In the genomic region with DNA sequence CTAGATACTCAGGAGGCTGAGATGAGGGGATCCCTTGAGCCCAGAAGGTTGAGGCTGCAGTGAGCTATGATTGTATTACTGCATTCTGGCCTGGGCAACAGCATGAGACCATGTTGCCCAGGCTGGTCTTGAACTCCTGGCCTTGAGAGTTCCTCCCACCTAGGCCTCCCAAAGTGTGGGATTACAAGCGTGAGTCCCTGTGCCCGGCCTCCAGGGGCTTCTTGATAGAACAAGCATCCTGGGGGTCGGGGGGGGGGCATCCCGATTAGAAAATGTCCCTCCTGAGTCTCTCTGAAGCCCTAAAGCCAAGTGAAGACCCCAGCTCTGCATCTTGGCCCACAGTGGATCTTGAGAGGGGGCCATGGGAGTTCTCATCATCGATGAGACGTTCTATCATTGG, we compare ENCODE assay signal across 16 cellular contexts. TPM values are rescaled to one million over a fixed set of nuclear protein-coding genes. Genes with fewer than 3 reads are reported as not detected.
A peak's percentile ranks its signal among the peaks of the same experiment; 100 is the strongest.
DNase-seq lines count a peak whose midpoint lies in the region; ATAC-seq, FAIRE-seq and TF ChIP-seq lines count a peak whose summit lies in the region.
"Had no signal": no experiment of that assay in that cellular context is flagged by ENCODE, and none has a peak within 500 bp of the region (broad histone marks: within the 10 kb centered on the region; RNA-seq: fewer than 3 reads in every experiment).

No MANE protein-coding gene starts in this region.

- no peaks in the 10 kb centered on the region for H3K36me3 ChIP-seq in Panc1 (ENCODE audit: control insufficient read depth, insufficient read depth, low read length)
- H3K36me3 ChIP-seq in kidney (ENCODE audit: control insufficient read depth in 1 of 2, insufficient read depth in 2 of 2, low read length in 2 of 2), result no peaks in the 10 kb centered on the region
- H3K36me3 ChIP-seq: BE2C had no signal

- H3K27ac ChIP-seq in Panc1 (ENCODE audit: low read length) (peak overlapping the region; percentile 70), kidney (ENCODE audit: low read depth in 2 of 2, low read length in 2 of 2) (no peak overlapping the region), substantia nigra (ENCODE audit: low read depth, low read length, poor library complexity, severe bottlenecking) (peak overlapping the region; percentile 46)
- H3K27ac ChIP-seq: HL-60 had no signal

- CTCF ChIA-PET in Panc1 (lab: Charles Lee), result interaction anchor here (0.5 to 1.0 kb wide), 5 partner anchors 14 to 786 kb away, joined by 3 to 4 read pairs (median 4); no protein-coding TSS in a partner anchor

- ATAC-seq in Panc1, result no peak
- ATAC-seq in GM18519 (IDR thresholded peaks at IDR 0.05; ENCODE audit: low FRiP score, unreplicated experiment), result no peak

- intact Hi-C loops in Panc1 (cut with micrococcal nuclease; ENCODE audit: unreplicated experiment) (no loop called here), kidney (cut with DNase I) (no loop called here)

- TF ChIP-seq CTCF in GM13976 (IDR thresholded peaks at IDR 0.05; ENCODE audit: borderline replicate concordance, control extremely low read depth, extremely low read depth, insufficient read depth, missing control alignments) (no peak), Panc1 (IDR thresholded peaks at IDR 0.05) (no peak), kidney (IDR thresholded peaks at IDR 0.05; ENCODE audit: borderline replicate concordance, extremely low read depth, insufficient read depth) (no peak)

- FAIRE-seq in kidney (lab: Jason Lieb, UNC), result no peak
- FAIRE-seq: A549, D721Med, G401.6, H54 had no signal

- no peaks in the 10 kb centered on the region for H3K27me3 ChIP-seq in Panc1 (ENCODE audit: control insufficient read depth, insufficient read depth, low read length)
- H3K27me3 ChIP-seq: BE2C had no signal

- BruUV-seq in Panc1 (replicated peaks; lab: Mats Ljungman, UMichigan), result no TSS peak

- H3K9me3 ChIP-seq in Panc1 (ENCODE audit: control insufficient read depth, insufficient read depth, low read depth, low read length), result no peaks in the 10 kb centered on the region
- H3K9me3 ChIP-seq in kidney (ENCODE audit: control insufficient read depth in 1 of 2, low read length in 2 of 2), result no peaks in the 10 kb centered on the region
- H3K9me3 ChIP-seq: A549, BE2C had no signal

- POLR2A ChIA-PET in Panc1 (lab: Charles Lee), result no interaction called here

- no peak overlapping the region for H3K4me3 ChIP-seq in Panc1 (ENCODE audit: low read depth in 2 of 2, low read length in 2 of 2)
- H3K4me3 ChIP-seq in kidney (ENCODE audit: low read length in 2 of 2), result no peak overlapping the region
- H3K4me3 ChIP-seq: A549 had no signal

- no peak overlapping the region for H3K9ac ChIP-seq in kidney (ENCODE audit: low read length in 2 of 2)

- in situ Hi-C loops in GM13976 (cut with MboI; ENCODE audit: low sequenced_read_pairs, unreplicated experiment), result loop anchor here (25.0 kb wide), 2 partner anchors 426 to 651 kb away; partner anchors contain the start of genes ATG16L1 and NEU2
- in situ Hi-C loops in Panc1 (cut with HindIII; ENCODE audit: low pct_unique_long_range_greater_than_20kb, low sequenced_read_pairs), result no loop called here

- peak; percentile 12 for DNase-seq in GM13976 (ENCODE audit: low spot score)
- DNase-seq in Panc1 (ENCODE audit: low read depth, low spot score), result no peak
- peak; percentile 53 for DNase-seq in kidney
- no peak for DNase-seq in substantia nigra (lab: John Stamatoyannopoulos, UW)
- no peak for DNase-seq in T-helper 9 cell
- no peak for DNase-seq in stimulated activated CD4-positive, alpha-beta T cell treated with anti-CD3 and anti-CD28 coated beads, Interleukin-4, amount 100 ng/mL, for 4 hours
- DNase-seq: DMS153, DMS79 treated with DMSO at 0.1 percent for 48 hours had no signal

- H3K4me1 ChIP-seq in Panc1 (ENCODE audit: control insufficient read depth, insufficient read depth, low read length), result peaks cover 28% of the 10 kb centered on the region
- H3K4me1 ChIP-seq in kidney (ENCODE audit: control insufficient read depth in 1 of 2, insufficient read depth in 1 of 2, low read depth in 1 of 2, low read length in 2 of 2), result no peaks in the 10 kb centered on the region
- H3K4me1 ChIP-seq: BE2C had no signal

RNA-seq across cellular contexts. Expression of gene EFHD1, which starts 22.3 kb away (rescaled TPM):
- total RNA-seq in Panc1 (2021; ENCODE audit: unreplicated experiment) (73.5 TPM), kidney (129 TPM)
- 66.4 TPM for polyA plus RNA-seq in Panc1 (2012; ENCODE audit: insufficient read length)
- polyA plus RNA-seq in kidney (ENCODE audit: insufficient read depth, low read depth, low replicate concordance), result 280 TPM
- polyA plus RNA-seq: CD14-positive monocyte had no signal

Comparison
In these comparisons a context has a peak if more than half of its experiments do, and no peak if none do; other contexts are left out.
1. DNase-seq: peak in GM13976 (single experiment) and kidney (single experiment); none in Panc1 (single experiment), substantia nigra (0 of 49), T-helper 9 cell (single experiment) and stimulated activated CD4-positive, alpha-beta T cell treated with anti-CD3 and anti-CD28 coated beads, Interleukin-4, amount 100 ng/mL, for 4 hours (0 of 2).
2. H3K27ac ChIP-seq: peak in Panc1 (single experiment) and substantia nigra (single experiment); none in kidney (0 of 2).